8 cellular contexts compared by ENCODE assay signal in the genomic region with DNA sequence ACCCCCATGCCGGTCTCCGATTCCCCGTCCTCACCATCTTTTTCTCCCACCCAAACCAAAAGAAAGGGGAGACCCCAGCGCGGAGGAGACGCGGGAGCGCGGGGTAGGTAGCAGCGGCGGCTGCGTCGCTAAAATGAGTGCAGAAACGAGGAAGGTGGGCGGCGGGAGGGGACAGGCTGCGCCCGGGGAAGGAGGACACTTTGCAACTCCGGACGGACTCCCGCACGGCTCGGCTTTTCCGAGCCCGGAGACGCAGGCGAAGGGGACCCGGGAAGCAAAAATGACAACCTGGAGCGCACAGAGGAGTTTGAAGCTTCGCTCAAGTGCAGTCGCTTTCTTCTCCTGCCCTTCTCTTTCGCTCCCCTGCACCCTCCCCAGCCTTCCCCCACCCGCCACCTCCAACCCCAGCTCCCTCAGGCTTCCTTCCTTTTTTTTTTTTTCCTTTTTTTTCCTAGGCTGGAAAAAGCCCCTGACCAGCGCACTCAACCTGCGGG. TPM values are rescaled to one million over a fixed set of nuclear protein-coding genes. Genes with fewer than 3 reads are reported as not detected.
DNase-seq lines count a peak whose midpoint lies in the region; ATAC-seq and TF ChIP-seq lines count a peak whose summit lies in the region.

No MANE protein-coding gene starts in this region.

- in situ Hi-C loops in KBM-7 (cut with MboI; ENCODE audit: low pct_unique_long_range_greater_than_20kb, low sequenced_read_pairs): loop anchor here (25.0 kb wide), 1 partner anchor 498 kb away; no protein-coding TSS in a partner anchor

- peak overlapping the region; percentile 69 to 97 (median 92) for H3K9ac ChIP-seq in BLaER1 treated with 17β-estradiol and CSF1 and Interleukin-3, amounts not matched to agents 10 nM and 100 nM

- H3K4me1 Mint-ChIP-seq in activated T-helper 17 cell treated with anti-CD3 and anti-CD28 coated beads, Interleukin-2, amount 50 U/mL, for 72 hours: peaks cover 24% of the 10 kb centered on the region
- H3K4me1 Mint-ChIP-seq in glutamatergic neuron (ENCODE audit: low read depth, unreplicated experiment): peaks cover 9% of the 10 kb centered on the region
- H3K4me1 Mint-ChIP-seq in progenitor cell of endocrine pancreas (ENCODE audit: low read depth): peaks cover 20% of the 10 kb centered on the region

- peaks cover 0 to 9% (median 1%) of the 10 kb centered on the region in 11 experiments; a peak in 7 of 22 replicates for H4K20me1 ChIP-seq in BLaER1 treated with 17β-estradiol and CSF1 and Interleukin-3, amounts not matched to agents 10 nM and 100 nM

- H3K27me3 ChIP-seq in BLaER1 treated with 17β-estradiol and CSF1 and Interleukin-3, amounts not matched to agents 10 nM and 100 nM: peaks cover 37 to 44% (median 40%) of the 10 kb centered on the region in 11 experiments

- H3K27ac Mint-ChIP-seq in activated T-helper 17 cell treated with anti-CD3 and anti-CD28 coated beads, Interleukin-2, amount 50 U/mL, for 72 hours: peak overlapping the region; percentile 92
- H3K27ac Mint-ChIP-seq in glutamatergic neuron (ENCODE audit: unreplicated experiment) (no peak overlapping the region), progenitor cell of endocrine pancreas (peak overlapping the region; percentile 49)

- peaks cover 31% of the 10 kb centered on the region for H3K36me3 Mint-ChIP-seq in activated T-helper 17 cell treated with anti-CD3 and anti-CD28 coated beads, Interleukin-2, amount 50 U/mL, for 72 hours (ENCODE audit: low read depth)
- H3K36me3 Mint-ChIP-seq in glutamatergic neuron (ENCODE audit: unreplicated experiment) (no peaks in the 10 kb centered on the region), progenitor cell of endocrine pancreas (ENCODE audit: insufficient read depth) (no peaks in the 10 kb centered on the region)

- H3K4me2 ChIP-seq in BLaER1 treated with 17β-estradiol and CSF1 and Interleukin-3, amounts not matched to agents 10 nM and 100 nM: peak overlapping the region; percentile 84 to 100 (median 97)

- TF ChIP-seq CTCF in glutamatergic neuron (IDR thresholded peaks at IDR 0.05; ENCODE audit: partially characterized antibody, unreplicated experiment) (no peak), progenitor cell of endocrine pancreas (IDR thresholded peaks at IDR 0.05; ENCODE audit: unreplicated experiment) (no peak)

- peaks cover 3% of the 10 kb centered on the region for H3K27me3 Mint-ChIP-seq in activated T-helper 17 cell treated with anti-CD3 and anti-CD28 coated beads, Interleukin-2, amount 50 U/mL, for 72 hours
- H3K27me3 Mint-ChIP-seq in glutamatergic neuron (ENCODE audit: unreplicated experiment) (peaks cover 21% of the 10 kb centered on the region), progenitor cell of endocrine pancreas (peaks cover 84% of the 10 kb centered on the region)

- H3K9me3 Mint-ChIP-seq in activated T-helper 17 cell treated with anti-CD3 and anti-CD28 coated beads, Interleukin-2, amount 50 U/mL, for 72 hours: no peaks in the 10 kb centered on the region
- H3K9me3 Mint-ChIP-seq in glutamatergic neuron (ENCODE audit: unreplicated experiment) (peaks cover 17% of the 10 kb centered on the region), progenitor cell of endocrine pancreas (ENCODE audit: low read depth) (no peaks in the 10 kb centered on the region)

- peak overlapping the region in 10 of 11 experiments; percentile 57 to 97 (median 92); a peak in 20 of 22 replicates for H3K27ac ChIP-seq in BLaER1 treated with 17β-estradiol and CSF1 and Interleukin-3, amounts not matched to agents 10 nM and 100 nM

- H3K9me3 ChIP-seq in BLaER1 treated with 17β-estradiol and CSF1 and Interleukin-3, amounts not matched to agents 10 nM and 100 nM (replicated peaks in 1 of 11): peaks cover 0 to 6% (median 0%) of the 10 kb centered on the region in 11 experiments; a peak in 3 of 22 replicates

- H3K4me1 ChIP-seq in BLaER1 treated with 17β-estradiol and CSF1 and Interleukin-3, amounts not matched to agents 10 nM and 100 nM: peaks cover 20 to 44% (median 41%) of the 10 kb centered on the region in 10 experiments

- peak; percentile 50 for DNase-seq in KBM-7
- DNase-seq in glutamatergic neuron: peak; percentile 43
- no peak for DNase-seq in progenitor cell of endocrine pancreas (ENCODE audit: low spot score, unreplicated experiment)
- no peak for DNase-seq in SIG-M5 treated with dmso at 0.1 percent for 504 hours (lab: John Stamatoyannopoulos, UW; ENCODE audit: unreplicated experiment)
- no peak for DNase-seq in NCI-H510A treated with DMSO at 0.1 percent for 48 hours (lab: John Stamatoyannopoulos, UW)

- H3K4me3 Mint-ChIP-seq in activated T-helper 17 cell treated with anti-CD3 and anti-CD28 coated beads, Interleukin-2, amount 50 U/mL, for 72 hours: peak overlapping the region; percentile 97
- H3K4me3 Mint-ChIP-seq in glutamatergic neuron (ENCODE audit: unreplicated experiment): peak overlapping the region; percentile 99
- H3K4me3 Mint-ChIP-seq in progenitor cell of endocrine pancreas (ENCODE audit: low read depth): peak overlapping the region; percentile 89

- H3K4me3 ChIP-seq in BLaER1 treated with 17β-estradiol and CSF1 and Interleukin-3, amounts not matched to agents 10 nM and 100 nM: peak overlapping the region; percentile 73 to 98 (median 90)

- H3K36me3 ChIP-seq in BLaER1 treated with 17β-estradiol and CSF1 and Interleukin-3, amounts not matched to agents 10 nM and 100 nM: peaks cover 0 to 7% (median 1%) of the 10 kb centered on the region in 11 experiments; a peak in 11 of 22 replicates

- peak; percentile 13 for ATAC-seq in activated T-helper 17 cell treated with anti-CD3 and anti-CD28 coated beads, Interleukin-2, amount 50 U/mL, for 72 hours (replicated peaks)
- no peak for ATAC-seq in HG02840 (IDR thresholded peaks at IDR 0.05; ENCODE audit: low FRiP score, unreplicated experiment)

RNA-seq across cellular contexts. Expression of a gene that starts 0.5 kb away (rescaled TPM):
- 10 to 100 TPM; 20.4 to 24.8 TPM for total RNA-seq in activated T-helper 17 cell treated with anti-CD3 and anti-CD28 coated beads, Interleukin-2, amount 50 U/mL, for 72 hours
- total RNA-seq in glutamatergic neuron (ENCODE audit: unreplicated experiment) (9.1 TPM), progenitor cell of endocrine pancreas (8.2 and 9.1 TPM in 2 replicates)

Comparison
In these comparisons a context has a peak if more than half of its experiments do, and no peak if none do; other contexts are left out.
1. DNase-seq: peak in KBM-7 (single experiment) and glutamatergic neuron (single experiment); none in progenitor cell of endocrine pancreas (single experiment), SIG-M5 treated with dmso at 0.1 percent for 504 hours (single experiment) and NCI-H510A treated with DMSO at 0.1 percent for 48 hours (single experiment).
2. Peak in every context shown above with its lines, with median percentiles within 50 percentile points of each other: H3K4me3 Mint-ChIP-seq.